In genomic region chr6:129498556-129498940, GRCh38 we compare ENCODE assay signal across 10 cellular contexts.
A peak's percentile ranks its signal among the peaks of the same experiment; 100 is the strongest.
DNase-seq lines count a peak whose midpoint lies in the region; ATAC-seq, FAIRE-seq and TF ChIP-seq lines count a peak whose summit lies in the region.
"Had no signal": no experiment of that assay in that cellular context is flagged by ENCODE, and none has a peak within 500 bp of the region (broad histone marks: within the 10 kb centered on the region; RNA-seq: fewer than 3 reads in every experiment).

No MANE protein-coding gene starts in this region.

- H3K9me3 Mint-ChIP-seq in activated CD8-positive, alpha-beta T cell treated with anti-CD3 and anti-CD28 coated beads for 36 hours: peaks cover 2% of the 10 kb centered on the region
- no peaks in the 10 kb centered on the region for H3K9me3 Mint-ChIP-seq in activated CD8-positive, alpha-beta T cell treated with anti-CD3 and anti-CD28 coated beads, Interleukin-2, amount 10 ng/mL, durations not matched to agents 7 days and 5 days (ENCODE audit: insufficient read depth)
- no peaks in the 10 kb centered on the region for H3K9me3 Mint-ChIP-seq in activated naive CD8-positive, alpha-beta T cell (ENCODE audit: low read depth)
- no peaks in the 10 kb centered on the region for H3K9me3 Mint-ChIP-seq in stimulated activated naive CD8-positive, alpha-beta T cell treated with anti-CD3 and anti-CD28 coated beads, Interleukin-15, amount 100 ng/mL, for 72 hours

- TF ChIP-seq CTCF in activated CD8-positive, alpha-beta T cell treated with anti-CD3 and anti-CD28 coated beads for 36 hours (IDR thresholded peaks at IDR 0.05): no peak
- no peak for TF ChIP-seq CTCF in fibroblast of the aortic adventitia (IDR thresholded peaks at IDR 0.05; ENCODE audit: insufficient read depth, low read length)

- H3K9me3 ChIP-seq in small intestine (ENCODE audit: control insufficient read depth, low read depth): no peaks in the 10 kb centered on the region
- H3K9me3 ChIP-seq: esophagus muscularis mucosa had no signal

- no peak for FAIRE-seq in small intestine (lab: Jason Lieb, UNC)

- CTCF ChIA-PET in activated CD8-positive, alpha-beta T cell treated with anti-CD3 and anti-CD28 coated beads for 36 hours (lab: Charles Lee): interaction anchor here (0.6 to 2.6 kb wide), 21 partner anchors 8 to 547 kb away, joined by 3 to 16 read pairs (median 6); no protein-coding TSS in a partner anchor
- CTCF ChIA-PET in activated CD8-positive, alpha-beta T cell treated with anti-CD3 and anti-CD28 coated beads, Interleukin-2, amount 10 ng/mL, durations not matched to agents 7 days and 5 days (lab: Charles Lee): interaction anchor here (0.6 to 6.4 kb wide), 17 partner anchors 10 to 523 kb away, joined by 3 to 51 read pairs (median 4); no protein-coding TSS in a partner anchor

- no peaks in the 10 kb centered on the region for H3K36me3 ChIP-seq in small intestine (ENCODE audit: control insufficient read depth in 2 of 2, insufficient read depth in 2 of 2, low read length in 2 of 2)

- no peak for DNase-seq in activated CD8-positive, alpha-beta T cell treated with anti-CD3 and anti-CD28 coated beads for 36 hours
- DNase-seq in activated CD8-positive, alpha-beta T cell treated with anti-CD3 and anti-CD28 coated beads, Interleukin-2, amount 10 ng/mL, durations not matched to agents 7 days and 5 days: no peak
- DNase-seq in fibroblast of the aortic adventitia (ENCODE audit: low read depth) (peak; percentile 64), small intestine (no peak), D341Med (ENCODE audit: low spot score) (no peak)
- no peak for DNase-seq in stimulated activated naive CD8-positive, alpha-beta T cell treated with anti-CD3 and anti-CD28 coated beads, Interleukin-15, amount 100 ng/mL, for 72 hours

- H3K4me3 ChIP-seq in fibroblast of the aortic adventitia (ENCODE audit: low read depth, low read length) (no peak overlapping the region), small intestine (ENCODE audit: low read depth in 1 of 2, low read length in 2 of 2) (peak overlapping the region in 1 of 2 donors; percentile 32)
- H3K4me3 ChIP-seq: esophagus muscularis mucosa had no signal

- peaks cover 63% of the 10 kb centered on the region for H3K4me1 Mint-ChIP-seq in activated CD8-positive, alpha-beta T cell treated with anti-CD3 and anti-CD28 coated beads for 36 hours (ENCODE audit: low read depth)
- H3K4me1 Mint-ChIP-seq in activated CD8-positive, alpha-beta T cell treated with anti-CD3 and anti-CD28 coated beads, Interleukin-2, amount 10 ng/mL, durations not matched to agents 7 days and 5 days (ENCODE audit: low read depth): peaks cover 29% of the 10 kb centered on the region
- H3K4me1 Mint-ChIP-seq in activated naive CD8-positive, alpha-beta T cell (ENCODE audit: low read depth): peaks cover 73% of the 10 kb centered on the region
- peaks cover 74% of the 10 kb centered on the region for H3K4me1 Mint-ChIP-seq in stimulated activated naive CD8-positive, alpha-beta T cell treated with anti-CD3 and anti-CD28 coated beads, Interleukin-15, amount 100 ng/mL, for 72 hours

- H3K27ac Mint-ChIP-seq in activated CD8-positive, alpha-beta T cell treated with anti-CD3 and anti-CD28 coated beads for 36 hours: peak overlapping the region; percentile 85
- H3K27ac Mint-ChIP-seq in activated CD8-positive, alpha-beta T cell treated with anti-CD3 and anti-CD28 coated beads, Interleukin-2, amount 10 ng/mL, durations not matched to agents 7 days and 5 days: no peak overlapping the region
- H3K27ac Mint-ChIP-seq in activated naive CD8-positive, alpha-beta T cell: peak overlapping the region; percentile 94
- peak overlapping the region in 1 of 2 donors; percentile 20 for H3K27ac Mint-ChIP-seq in stimulated activated naive CD8-positive, alpha-beta T cell treated with anti-CD3 and anti-CD28 coated beads, Interleukin-15, amount 100 ng/mL, for 72 hours

- peak overlapping the region in 1 of 2 donors; percentile 8 for H3K27ac ChIP-seq in small intestine (ENCODE audit: low read depth in 1 of 2, low read length in 1 of 2)
- H3K27ac ChIP-seq: HL-60 had no signal

- H3K36me3 Mint-ChIP-seq in activated CD8-positive, alpha-beta T cell treated with anti-CD3 and anti-CD28 coated beads for 36 hours (ENCODE audit: low read depth): peaks cover 11% of the 10 kb centered on the region
- H3K36me3 Mint-ChIP-seq in activated CD8-positive, alpha-beta T cell treated with anti-CD3 and anti-CD28 coated beads, Interleukin-2, amount 10 ng/mL, durations not matched to agents 7 days and 5 days (ENCODE audit: low read depth): no peaks in the 10 kb centered on the region
- no peaks in the 10 kb centered on the region for H3K36me3 Mint-ChIP-seq in activated naive CD8-positive, alpha-beta T cell

- POLR2A ChIA-PET in activated CD8-positive, alpha-beta T cell treated with anti-CD3 and anti-CD28 coated beads for 36 hours (lab: Charles Lee): interaction anchor here (0.7 kb wide), 1 partner anchor 45 kb away, joined by 3 read pairs; no protein-coding TSS in a partner anchor
- POLR2A ChIA-PET in activated CD8-positive, alpha-beta T cell treated with anti-CD3 and anti-CD28 coated beads, Interleukin-2, amount 10 ng/mL, durations not matched to agents 7 days and 5 days (lab: Charles Lee): interaction anchor here (1.9 kb wide), 1 partner anchor 212 kb away, joined by 4 read pairs; the partner anchor contains the start of gene ARHGAP18

- WGBS in small intestine, 3 donors: 11 to 39% (median 15%) methylated on average over 2 of the region's 2 CpGs

- no peaks in the 10 kb centered on the region for H3K27me3 ChIP-seq in small intestine (ENCODE audit: control insufficient read depth in 2 of 2, insufficient read depth in 2 of 2, low read length in 2 of 2)
- H3K27me3 ChIP-seq: esophagus muscularis mucosa had no signal

- H3K4me1 ChIP-seq in small intestine (ENCODE audit: control insufficient read depth in 2 of 2, insufficient read depth in 1 of 2, low read depth in 1 of 2, low read length in 1 of 2): no peaks in the 10 kb centered on the region

- H3K4me3 Mint-ChIP-seq in activated CD8-positive, alpha-beta T cell treated with anti-CD3 and anti-CD28 coated beads for 36 hours: peak overlapping the region; percentile 46
- no peak overlapping the region for H3K4me3 Mint-ChIP-seq in activated CD8-positive, alpha-beta T cell treated with anti-CD3 and anti-CD28 coated beads, Interleukin-2, amount 10 ng/mL, durations not matched to agents 7 days and 5 days
- H3K4me3 Mint-ChIP-seq in activated naive CD8-positive, alpha-beta T cell: peak overlapping the region; percentile 80
- peak overlapping the region; percentile 74 to 76 for H3K4me3 Mint-ChIP-seq in stimulated activated naive CD8-positive, alpha-beta T cell treated with anti-CD3 and anti-CD28 coated beads, Interleukin-15, amount 100 ng/mL, for 72 hours

- H3K27me3 Mint-ChIP-seq in activated CD8-positive, alpha-beta T cell treated with anti-CD3 and anti-CD28 coated beads for 36 hours: no peaks in the 10 kb centered on the region
- H3K27me3 Mint-ChIP-seq in activated CD8-positive, alpha-beta T cell treated with anti-CD3 and anti-CD28 coated beads, Interleukin-2, amount 10 ng/mL, durations not matched to agents 7 days and 5 days (ENCODE audit: low read depth): no peaks in the 10 kb centered on the region
- no peaks in the 10 kb centered on the region for H3K27me3 Mint-ChIP-seq in activated naive CD8-positive, alpha-beta T cell
- no peaks in the 10 kb centered on the region for H3K27me3 Mint-ChIP-seq in stimulated activated naive CD8-positive, alpha-beta T cell treated with anti-CD3 and anti-CD28 coated beads, Interleukin-15, amount 100 ng/mL, for 72 hours

- peak; percentile 22 for ATAC-seq in activated CD8-positive, alpha-beta T cell treated with anti-CD3 and anti-CD28 coated beads for 36 hours
- ATAC-seq in activated CD8-positive, alpha-beta T cell treated with anti-CD3 and anti-CD28 coated beads, Interleukin-2, amount 10 ng/mL, durations not matched to agents 7 days and 5 days: no peak
- ATAC-seq in stimulated activated naive CD8-positive, alpha-beta T cell treated with anti-CD3 and anti-CD28 coated beads, Interleukin-15, amount 100 ng/mL, for 72 hours: peak; percentile 18
- no peak for ATAC-seq in GM21619 (IDR thresholded peaks at IDR 0.05; ENCODE audit: unreplicated experiment)

- intact Hi-C loops in activated CD8-positive, alpha-beta T cell treated with anti-CD3 and anti-CD28 coated beads for 36 hours (cut with micrococcal nuclease): loop anchor here (2.0 to 10.0 kb wide), 3 partner anchors 68 to 526 kb away; no protein-coding TSS in a partner anchor

Comparison
In these comparisons a context has a peak if more than half of its experiments do, and no peak if none do; other contexts are left out.
1. ATAC-seq: peak in activated CD8-positive, alpha-beta T cell treated with anti-CD3 and anti-CD28 coated beads for 36 hours (single experiment) and stimulated activated naive CD8-positive, alpha-beta T cell treated with anti-CD3 and anti-CD28 coated beads, Interleukin-15, amount 100 ng/mL, for 72 hours (single experiment); none in activated CD8-positive, alpha-beta T cell treated with anti-CD3 and anti-CD28 coated beads, Interleukin-2, amount 10 ng/mL, durations not matched to agents 7 days and 5 days (single experiment) and GM21619 (single experiment).